8 cellular contexts compared by ENCODE assay signal in the genomic region with DNA sequence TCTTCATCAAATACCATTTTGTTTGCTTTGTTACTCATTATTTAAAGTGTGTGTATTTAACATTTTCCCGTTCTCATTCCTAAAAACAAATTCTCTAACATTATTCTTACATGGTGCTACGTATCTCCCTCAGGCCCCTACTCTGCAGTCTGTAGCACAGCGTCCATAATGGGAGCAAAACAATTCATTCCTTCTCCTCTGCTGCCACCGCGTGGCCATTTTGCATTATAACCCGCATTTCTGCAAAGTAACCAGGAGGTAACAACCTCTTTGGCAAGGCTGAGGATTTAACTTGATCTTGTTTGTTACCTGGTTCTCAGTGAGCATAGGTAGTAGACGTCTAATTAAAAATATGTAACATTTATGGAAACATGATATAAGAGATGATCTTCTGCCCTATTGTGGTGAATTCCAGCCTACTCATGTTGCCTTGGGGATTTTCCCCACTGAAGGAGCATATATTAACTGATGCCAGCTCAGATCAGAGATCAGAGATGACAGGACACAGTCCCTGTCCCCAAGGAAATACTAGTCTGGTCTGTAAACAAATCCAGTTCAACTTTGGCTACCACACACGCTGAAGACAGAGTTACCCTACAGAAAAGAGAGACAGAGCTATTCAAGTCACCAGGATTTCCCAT. TPM values are rescaled to one million over a fixed set of nuclear protein-coding genes. Genes with fewer than 3 reads are reported as not detected.
DNase-seq lines count a peak whose midpoint lies in the region; ATAC-seq, FAIRE-seq and TF ChIP-seq lines count a peak whose summit lies in the region.

No MANE protein-coding gene starts in this region.

- TF ChIP-seq CTCF in VCaP (conservative IDR thresholded peaks at IDR 0.05), result peak; percentile 79

- in situ Hi-C loops in T47D (cut with HindIII; ENCODE audit: low pct_unique_long_range_greater_than_20kb, low sequenced_read_pairs), result no loop called here

- ATAC-seq in HG03066 (IDR thresholded peaks at IDR 0.05; ENCODE audit: low read depth, unreplicated experiment), result peak; percentile 77

- H3K27ac ChIP-seq in VCaP, result peak overlapping the region; percentile 91

- peak; percentile 97 for FAIRE-seq in GM18507 (lab: Jason Lieb, UNC)

- DNase-seq in A172 (ENCODE audit: low spot score) (peak; percentile 90), GM18507 (ENCODE audit: extremely low spot score, insufficient read length, low read depth) (peak; percentile 68), NCI-H2171 (lab: John Stamatoyannopoulos, UW) (peak; percentile 42), T47D (ENCODE audit: low read depth in 1 of 2, low spot score in 1 of 2) (peak; percentile 69 to 91), inferior parietal cortex (ENCODE audit: extremely low spot score) (peak; percentile 98)
- DNase-seq in stimulated activated CD4-positive, alpha-beta T cell treated with anti-CD3 and anti-CD28 coated beads, Interleukin-1b, Interleukin-23, amount 100 ng/mL, for 24 hours (ENCODE audit: low read depth in 4 of 4, low spot score in 1 of 4), result peak; percentile 45 to 64 (median 54)

RNA-seq across cellular contexts. Expression of a gene that starts 10.5 kb away (rescaled TPM):
- not detected in 2 replicates for total RNA-seq in A172 (2014; rRNA removed; shearing (Covaris generic))

RNA-seq across cellular contexts. Expression of a gene that starts 18.0 kb away (rescaled TPM):
- 51.6 and 54.3 TPM in 2 replicates for total RNA-seq in A172 (2014; rRNA removed; shearing (Covaris generic))

RNA-seq across cellular contexts. Expression of a gene that starts 21.7 kb away (rescaled TPM):
- total RNA-seq in A172 (2014; rRNA removed; shearing (Covaris generic)), result not detected in 2 replicates

Comparison
In these comparisons a context has a peak if more than half of its experiments do, and no peak if none do; other contexts are left out.
1. Peak in every context shown above with its lines: DNase-seq, ATAC-seq and H3K27ac ChIP-seq.
2. DNase-seq: peak in every context shown above with its lines; median percentile 98 in inferior parietal cortex; 90 in A172; 80 in T47D; 68 in GM18507; 54 in stimulated activated CD4-positive, alpha-beta T cell treated with anti-CD3 and anti-CD28 coated beads, Interleukin-1b, Interleukin-23, amount 100 ng/mL, for 24 hours; 42 in NCI-H2171.